Comparison of ENCODE assay signal across 5 cellular contexts in the genomic region with DNA sequence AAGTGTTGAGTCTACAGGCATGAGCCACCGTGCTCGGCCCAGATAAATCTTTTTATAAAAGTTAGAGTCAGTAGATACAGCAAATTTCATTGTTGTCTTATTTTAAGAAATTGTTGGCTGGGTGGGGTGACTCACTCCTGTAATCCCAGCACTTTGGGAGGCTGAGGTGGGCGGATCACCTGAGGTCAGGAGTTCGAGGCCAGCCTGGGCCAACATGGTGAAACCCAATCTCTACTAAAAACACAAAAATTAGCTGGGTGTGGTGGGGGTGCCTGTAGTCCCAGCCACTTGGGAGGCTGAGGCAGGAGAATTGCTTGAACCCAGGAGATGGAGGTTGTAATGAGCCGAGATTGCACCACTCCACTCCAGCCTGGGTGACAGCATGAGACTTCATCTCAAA. TPM values are rescaled to one million over a fixed set of nuclear protein-coding genes. Genes with fewer than 3 reads are reported as not detected.
"Had no signal": no experiment of that assay in that cellular context is flagged by ENCODE, and none has a peak within 500 bp of the region (broad histone marks: within the 10 kb centered on the region; RNA-seq: fewer than 3 reads in every experiment).

No MANE protein-coding gene starts in this region.

RNA-seq across cellular contexts. Expression of gene C2, which starts 19.3 kb away (rescaled TPM):
- total RNA-seq: lung microvascular endothelial cell had no signal

RNA-seq across cellular contexts. Expression of gene SLC44A4, which starts 29.5 kb away (rescaled TPM):
- total RNA-seq: fibroblast of villous mesenchyme; lung microvascular endothelial cell; naive thymus-derived CD4-positive, alpha-beta T cell; osteoblast; temporal lobe had no signal
- polyA plus RNA-seq: naive thymus-derived CD4-positive, alpha-beta T cell had no signal
